Comparison of ENCODE assay signal across 22 cellular contexts in genomic region chr4:39053983-39054382, GRCh38. TPM values are rescaled to one million over a fixed set of nuclear protein-coding genes. Genes with fewer than 3 reads are reported as not detected.
DNase-seq lines count a peak whose midpoint lies in the region; ATAC-seq and TF ChIP-seq lines count a peak whose summit lies in the region.
"Had no signal": no experiment of that assay in that cellular context is flagged by ENCODE, and none has a peak within 500 bp of the region (broad histone marks: within the 10 kb centered on the region; RNA-seq: fewer than 3 reads in every experiment).

No MANE protein-coding gene starts in this region.

- H3K36me3 ChIP-seq in OCI-LY7 (ENCODE audit: insufficient read depth, low read length) (no peaks in the 10 kb centered on the region), BE2C (no peaks in the 10 kb centered on the region)
- H3K36me3 ChIP-seq: BLaER1 treated with 17β-estradiol and CSF1 and Interleukin-3, amounts not matched to agents 10 nM and 100 nM had no signal

- H3K9me2 ChIP-seq in OCI-LY7 (ENCODE audit: insufficient read depth, low read length) = no peaks in the 10 kb centered on the region
- H3K9me2 ChIP-seq: SK-N-SH had no signal

- H3K4me2 ChIP-seq in OCI-LY7 (ENCODE audit: low read length) = peak overlapping the region; percentile 3; the same call in 1 of the 2 replicates
- H3K4me2 ChIP-seq: BLaER1 treated with 17β-estradiol and CSF1 and Interleukin-3, amounts not matched to agents 10 nM and 100 nM; SK-N-SH had no signal

- no peak overlapping the region for H2AFZ ChIP-seq in OCI-LY7 (ENCODE audit: low read length)

- DNase-seq in NCI-H82 (lab: John Stamatoyannopoulos, UW) (peak; percentile 38), NCI-H82 treated with DMSO at 0.1 percent for 48 hours (lab: John Stamatoyannopoulos, UW; ENCODE audit: unreplicated experiment) (no peak), OCI-LY7 (ENCODE audit: low spot score) (no peak), naive B cell (no peak), BE2C (no peak)
- DNase-seq: 8988T; CD4-positive, alpha-beta T cell; DMS79; EL; GDM1; NCI-H1105; NCI-H2029; NCI-H446 treated with DMSO at 0.1 percent for 48 hours; NCI-H526; OCI-M1; SK-N-SH; SW 1271 had no signal

- peak overlapping the region in 4 of 6 donors; percentile 4 to 36 (median 16) for H3K27ac Mint-ChIP-seq in naive B cell
- H3K27ac Mint-ChIP-seq: CD4-positive, alpha-beta T cell had no signal

- H3K27me3 ChIP-seq in BE2C = no peaks in the 10 kb centered on the region
- H3K27me3 ChIP-seq: BLaER1 treated with 17β-estradiol and CSF1 and Interleukin-3, amounts not matched to agents 10 nM and 100 nM had no signal

- CTCF ChIA-PET in OCI-LY7 (lab: Charles Lee; ENCODE audit: unreplicated experiment) = no interaction called here

- no peak overlapping the region for H3K27ac ChIP-seq in OCI-LY7 (ENCODE audit: low read depth, low read length, poor library complexity, severe bottlenecking)
- H3K27ac ChIP-seq: BLaER1 treated with 17β-estradiol and CSF1 and Interleukin-3, amounts not matched to agents 10 nM and 100 nM; HL-60 had no signal

- TF ChIP-seq CTCF in OCI-LY7 (conservative IDR thresholded peaks at IDR 0.05; ENCODE audit: low read length) (no peak), BE2C (IDR thresholded peaks at IDR 0.05; ENCODE audit: low read depth, low read length) (no peak)

- H3K36me3 Mint-ChIP-seq in naive B cell = peaks cover 0 to 9% of the 10 kb centered on the region in 2 donors

- H3K79me2 ChIP-seq in OCI-LY7 (ENCODE audit: insufficient read depth, low read depth, low read length) = peaks cover 68% of the 10 kb centered on the region; the same call in 1 of the 2 replicates

- peaks cover 31 to 65% (median 45%) of the 10 kb centered on the region in 3 donors for H3K4me1 Mint-ChIP-seq in naive B cell

- H3K4me3 Mint-ChIP-seq in naive B cell = peak overlapping the region in 1 of 8 donors; percentile 1
- H3K4me3 Mint-ChIP-seq: CD4-positive, alpha-beta T cell had no signal

- H3K27me3 Mint-ChIP-seq in naive B cell = no peaks in the 10 kb centered on the region
- H3K27me3 Mint-ChIP-seq: CD4-positive, alpha-beta T cell had no signal

- no peaks in the 10 kb centered on the region for H3K9me3 Mint-ChIP-seq in naive B cell
- H3K9me3 Mint-ChIP-seq: CD4-positive, alpha-beta T cell had no signal

- intact Hi-C loops in OCI-LY7 (cut with micrococcal nuclease; ENCODE audit: unreplicated experiment) = no loop called here

- BruUV-seq in OCI-LY7 (replicated peaks; lab: Mats Ljungman, UMichigan) = no TSS peak

- POLR2A ChIA-PET in OCI-LY7 (lab: Charles Lee) = interaction anchor here (0.8 to 1.2 kb wide), 5 partner anchors 21 to 177 kb away, joined by 3 to 4 read pairs (median 3); partner anchors contain the start of gene TMEM156

- H3K4me3 ChIP-seq in OCI-LY7 (ENCODE audit: low read depth, low read length, poor library complexity, severe bottlenecking) = no peak overlapping the region
- no peak overlapping the region for H3K4me3 ChIP-seq in BE2C (ENCODE audit: low read depth, low read length)
- H3K4me3 ChIP-seq: BLaER1 treated with 17β-estradiol and CSF1 and Interleukin-3, amounts not matched to agents 10 nM and 100 nM had no signal

- ATAC-seq in naive B cell (ENCODE audit: low read depth in 2 of 2) = peak; percentile 58 to 87
- ATAC-seq in HG02798 (IDR thresholded peaks at IDR 0.05; ENCODE audit: poor library complexity, unreplicated experiment) = no peak
- ATAC-seq in GM21723 (IDR thresholded peaks at IDR 0.05; ENCODE audit: unreplicated experiment) = no peak
- ATAC-seq: HCT116 had no signal

- peaks cover 9% of the 10 kb centered on the region for H3K4me1 ChIP-seq in OCI-LY7 (ENCODE audit: insufficient read depth, low read length, poor library complexity, severe bottlenecking)
- H3K4me1 ChIP-seq in BE2C = no peaks in the 10 kb centered on the region

- H3K9me3 ChIP-seq in OCI-LY7 (ENCODE audit: low read length) (no peaks in the 10 kb centered on the region), BE2C (no peaks in the 10 kb centered on the region)
- H3K9me3 ChIP-seq: BLaER1 treated with 17β-estradiol and CSF1 and Interleukin-3, amounts not matched to agents 10 nM and 100 nM; SK-N-SH had no signal

- H4K20me1 ChIP-seq in OCI-LY7 (ENCODE audit: insufficient read depth, low read length) = no peaks in the 10 kb centered on the region; the same call in 1 of the 2 replicates

RNA-seq across cellular contexts. Expression of gene KLHL5, which starts 8.0 kb away (rescaled TPM):
- 34.4 and 47.5 TPM in 2 replicates for total RNA-seq in OCI-LY7 (2014; rRNA removed; shearing (Covaris generic))
- 59.8 and 69.8 TPM in 2 replicates for total RNA-seq in OCI-LY7 (2022)
- polyA plus RNA-seq in naive B cell (ENCODE audit: low read depth in 6 of 6) = 10 to 100 TPM; 21.4 to 42.3 (median 25.2) TPM
- polyA plus RNA-seq in BE2C (2012; ENCODE audit: insufficient read depth, insufficient read length, low read depth) = 13.1 TPM

RNA-seq across cellular contexts. Expression of gene TMEM156, which starts 21.8 kb away (rescaled TPM):
- total RNA-seq in OCI-LY7 (2014; rRNA removed; shearing (Covaris generic)) = 25.0 and 29.0 TPM in 2 replicates
- total RNA-seq in OCI-LY7 (2022) = 29.4 and 35.7 TPM in 2 replicates
- 100 to 1,000 TPM in 5 of 6 donors, 10 to 100 TPM in 1; 78.4 to 212 (median 144) TPM for polyA plus RNA-seq in naive B cell (ENCODE audit: low read depth in 6 of 6)
- 0.29 TPM for polyA plus RNA-seq in BE2C (2012; ENCODE audit: insufficient read depth, insufficient read length, low read depth)

Comparison
In these comparisons a context has a peak if more than half of its experiments do, and no peak if none do; other contexts are left out.
1. ATAC-seq: peak in naive B cell (2 of 2); none in HG02798 (single experiment) and GM21723 (single experiment).